Comparison of ENCODE assay signal across 7 cellular contexts in the genomic region with DNA sequence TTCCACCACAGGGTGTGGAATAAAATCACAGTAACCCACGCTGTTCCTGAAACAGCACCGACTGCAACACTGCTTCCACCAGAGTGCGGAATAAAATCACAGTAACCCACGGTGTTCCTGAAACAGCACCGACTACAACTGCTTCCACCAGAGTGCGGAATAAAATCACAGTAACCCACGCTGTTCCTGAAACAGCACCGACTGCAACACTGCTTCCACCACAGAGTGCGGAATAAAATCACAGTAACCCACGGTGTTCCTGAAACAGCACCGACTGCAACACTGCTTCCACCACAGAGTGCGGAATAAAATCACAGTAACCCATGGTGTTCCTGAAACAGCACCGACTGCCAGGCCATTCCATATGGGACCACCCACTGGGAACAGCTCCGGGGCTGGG. TPM values are rescaled to one million over a fixed set of nuclear protein-coding genes. Genes with fewer than 3 reads are reported as not detected.
"Had no signal": no experiment of that assay in that cellular context is flagged by ENCODE, and none has a peak within 500 bp of the region (broad histone marks: within the 10 kb centered on the region; RNA-seq: fewer than 3 reads in every experiment).

No MANE protein-coding gene starts in this region.

RNA-seq across cellular contexts. Expression of a gene that starts 59.8 kb away (rescaled TPM):
- total RNA-seq: activated CD8-positive, alpha-beta T cell treated with anti-CD3 and anti-CD28 coated beads for 36 hours; activated naive CD8-positive, alpha-beta T cell treated with anti-CD3 and anti-CD28 coated beads for 36 hours; activated T-cell treated with anti-CD3 and anti-CD28 coated beads, Interleukin-2, amount 50 U/mL, for 72 hours; activated T-helper 2 cell treated with anti-CD3 and anti-CD28 coated beads, Interferon-gamma antibody, Interleukin-2, Interleukin-4, amounts not matched to agents 10 μg/mL and 5 μg/mL and 100 μg/mL, durations not matched to agents 14 hours and 24 hours and 36 hours; Right ventricle myocardium superior; T-helper 1 cell treated with Interleukin-12 subunit alpha and Interleukin-12 subunit beta and Interleukin-4 antibody, amounts not matched to agents 30 ng/mL and 1 ng/mL, for 36 hours had no signal
- polyA plus RNA-seq: SK-N-SH had no signal
